12 cellular contexts compared by ENCODE assay signal in genomic region chr10:17349009-17349349, GRCh38.
DNase-seq lines count a peak whose midpoint lies in the region; ATAC-seq and TF ChIP-seq lines count a peak whose summit lies in the region.
"Had no signal": no experiment of that assay in that cellular context is flagged by ENCODE, and none has a peak within 500 bp of the region (broad histone marks: within the 10 kb centered on the region; RNA-seq: fewer than 3 reads in every experiment).

No MANE protein-coding gene starts in this region.

- intact Hi-C loops in left ventricle myocardium inferior (cut with micrococcal nuclease) (no loop called here), Right ventricle myocardium superior (cut with DNase I) (no loop called here), dorsolateral prefrontal cortex (cut with DNase I) (no loop called here)

- H3K4me1 ChIP-seq in left ventricle myocardium inferior: peaks cover 17% of the 10 kb centered on the region

- H3K4me3 ChIP-seq in left ventricle myocardium inferior (peak overlapping the region; percentile 49), dorsolateral prefrontal cortex (peak overlapping the region in 33 of 59 donors; percentile 0 to 47 (median 21))

- H3K27me3 ChIP-seq in left ventricle myocardium inferior (ENCODE audit: low read depth): no peaks in the 10 kb centered on the region
- peaks cover 0 to 49% (median 3%) of the 10 kb centered on the region in 45 donors for H3K27me3 ChIP-seq in dorsolateral prefrontal cortex

- TF ChIP-seq CTCF in left ventricle myocardium inferior (IDR thresholded peaks at IDR 0.05; ENCODE audit: borderline replicate concordance) (no peak), dorsolateral prefrontal cortex (IDR thresholded peaks at IDR 0.05 in 54 of 56, conservative IDR thresholded peaks at IDR 0.05 in 2 of 56; ENCODE audit: low read depth in 1 of 56, partially characterized antibody in 56 of 56) (no peak), omental fat pad (IDR thresholded peaks at IDR 0.05) (no peak)

- H3K27ac ChIP-seq in left ventricle myocardium inferior (replicated peaks) (peak overlapping the region; percentile 77), dorsolateral prefrontal cortex (peak overlapping the region in 1 of 59 donors; percentile 28)

- H3K9me3 ChIP-seq in left ventricle myocardium inferior (replicated peaks): no peaks in the 10 kb centered on the region

- DNase-seq in left ventricle myocardium inferior: no peak
- no peak for DNase-seq in Right ventricle myocardium superior
- no peak for DNase-seq in dorsolateral prefrontal cortex
- no peak for DNase-seq in omental fat pad (ENCODE audit: low spot score)
- DNase-seq in NCI-H2227 (lab: John Stamatoyannopoulos, UW; ENCODE audit: unreplicated experiment): no peak
- DNase-seq in inferior parietal cortex (ENCODE audit: extremely low spot score): no peak
- no peak for DNase-seq in activated T-cell treated with anti-CD3 and anti-CD28 coated beads, Interleukin-2, amount 50 U/mL, for 48 hours
- DNase-seq: activated CD4-positive, alpha-beta T cell treated with anti-CD3 and anti-CD28 coated beads, Interleukin-2, amount 50 U/mL, for 1 hour; DMS153; Karpas-422; NCI-H2171 had no signal

- no peak for ATAC-seq in Right ventricle myocardium superior (ENCODE audit: poor library complexity)
- peak; percentile 11 for ATAC-seq in omental fat pad (ENCODE audit: low FRiP score)
- ATAC-seq in GM21529 (IDR thresholded peaks at IDR 0.05; ENCODE audit: unreplicated experiment): no peak

- H3K36me3 ChIP-seq in left ventricle myocardium inferior: no peaks in the 10 kb centered on the region
